Comparison of ENCODE assay signal across 8 cellular contexts in the genomic region with DNA sequence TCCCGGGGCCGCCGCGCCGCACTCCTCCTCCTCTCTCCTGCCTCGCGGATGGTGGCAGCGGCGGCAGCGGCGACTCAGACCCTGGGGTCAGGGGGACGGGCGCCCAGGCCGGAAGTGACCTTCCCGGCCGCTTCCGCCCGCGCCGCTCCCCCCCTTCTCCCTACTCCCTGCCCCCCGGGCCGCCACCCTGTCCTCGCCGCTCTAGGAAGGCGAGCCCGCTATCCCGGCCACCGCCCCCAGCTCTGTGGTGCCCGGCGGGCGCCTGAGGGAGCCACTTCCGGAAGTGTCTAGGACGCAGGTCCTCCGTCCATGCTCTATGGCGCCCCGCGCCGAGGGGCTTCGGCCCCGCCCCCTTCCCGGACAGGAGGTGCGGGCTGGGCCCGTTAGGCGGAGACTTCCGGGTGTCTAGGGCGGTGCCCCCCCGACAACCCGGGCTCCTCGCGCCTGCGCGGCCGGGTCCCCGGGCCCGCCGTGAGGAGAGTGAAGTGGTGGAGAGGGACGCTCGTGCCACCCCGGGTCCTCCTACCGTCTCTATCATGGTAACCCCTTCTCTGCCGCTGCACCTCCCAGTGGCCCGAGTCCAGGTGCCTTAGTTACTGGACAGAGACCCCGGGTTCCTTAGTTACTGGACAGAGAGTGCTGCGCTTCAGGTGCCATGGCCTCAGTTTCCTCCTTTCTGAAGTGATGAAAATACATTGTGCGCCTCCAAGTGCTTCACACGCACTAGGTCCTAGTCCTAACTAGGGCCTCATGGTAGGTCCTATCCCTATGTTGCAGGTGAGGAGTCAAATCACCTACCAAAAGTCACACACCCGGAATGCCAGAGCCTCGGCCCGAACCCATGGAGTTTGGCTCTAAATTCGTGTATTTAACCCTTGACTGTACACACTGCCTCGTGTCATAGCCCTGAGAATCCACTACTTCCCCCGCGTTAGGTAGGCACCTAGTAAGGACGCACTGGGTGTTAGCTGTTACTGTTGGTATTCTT.
DNase-seq lines count a peak whose midpoint lies in the region; ATAC-seq and TF ChIP-seq lines count a peak whose summit lies in the region.

A gene (minus strand): TSS at position 116 of the 988 bp plus-strand sequence. CDS start 18,078 bp downstream, outside the sequence.

- peak within 1 kb of the TSS; percentile 92 for H3K4me3 Mint-ChIP-seq in central memory CD8-positive, alpha-beta T cell

- TF ChIP-seq CTCF in AG09309 (IDR thresholded peaks at IDR 0.05; ENCODE audit: control insufficient read depth, insufficient read depth, low read depth, low read length, missing control alignments): no peak

- no peaks in the 10 kb centered on the region for H3K9me3 Mint-ChIP-seq in central memory CD8-positive, alpha-beta T cell

- H3K36me3 Mint-ChIP-seq in central memory CD8-positive, alpha-beta T cell (ENCODE audit: insufficient read depth): peaks cover 8% of the 10 kb centered on the region

- DNase-seq in AG09309 (ENCODE audit: low read depth): peak; percentile 81
- peak; percentile 96 to 99 for DNase-seq in NCI-H446 (lab: John Stamatoyannopoulos, UW)
- DNase-seq in activated CD4-positive, CD25-positive, alpha-beta regulatory T cell treated with anti-CD3 and anti-CD28 coated beads, Interleukin-2, amount 50 U/mL, for 16 hours (ENCODE audit: low read depth, low spot score): peak; percentile 92
- DNase-seq in central memory CD8-positive, alpha-beta T cell (ENCODE audit: low spot score in 2 of 2): peak; percentile 92 to 98
- peak; percentile 99 for DNase-seq in islet precursor cell
- DNase-seq in stimulated activated CD4-positive, alpha-beta T cell treated with anti-CD3 and anti-CD28 coated beads, Interleukin-12 subunit alpha, Interleukin-12 subunit beta, amount 100 ng/mL, for 48 hours (ENCODE audit: low read depth in 2 of 3, low spot score in 1 of 3): peak; percentile 93 to 97 (median 96)

- H3K27ac Mint-ChIP-seq in central memory CD8-positive, alpha-beta T cell (ENCODE audit: low read depth): peak within 1 kb of the TSS; percentile 97

- peak; percentile 86 for ATAC-seq in GM19025 (IDR thresholded peaks at IDR 0.05; ENCODE audit: low read depth, unreplicated experiment)
- peak; percentile 82 for ATAC-seq in HG03342 (IDR thresholded peaks at IDR 0.05; ENCODE audit: unreplicated experiment)
- peak; percentile 87 for ATAC-seq in central memory CD8-positive, alpha-beta T cell (replicated peaks; ENCODE audit: extremely low read depth, poor library complexity, severe bottlenecking)

- H3K4me3 ChIP-seq in AG09309 (ENCODE audit: control insufficient read depth, low read depth, low read length): peak within 1 kb of the TSS; percentile 58

- peaks cover 35% of the 10 kb centered on the region for H3K4me1 Mint-ChIP-seq in central memory CD8-positive, alpha-beta T cell

- H3K27me3 Mint-ChIP-seq in central memory CD8-positive, alpha-beta T cell: no peaks in the 10 kb centered on the region

Comparison
In these comparisons a context has a peak if more than half of its experiments do, and no peak if none do; other contexts are left out.
1. Peak in every context shown above with its lines: DNase-seq, ATAC-seq and H3K4me3 ChIP-seq.